Comparison of ENCODE assay signal across 15 cellular contexts in genomic region chr5:103132684-103133083, GRCh38. TPM values are rescaled to one million over a fixed set of nuclear protein-coding genes. Genes with fewer than 3 reads are reported as not detected.
A peak's percentile ranks its signal among the peaks of the same experiment; 100 is the strongest.
DNase-seq lines count a peak whose midpoint lies in the region; ATAC-seq and TF ChIP-seq lines count a peak whose summit lies in the region.
"Had no signal": no experiment of that assay in that cellular context is flagged by ENCODE, and none has a peak within 500 bp of the region (broad histone marks: within the 10 kb centered on the region; RNA-seq: fewer than 3 reads in every experiment).

No MANE protein-coding gene starts in this region.

- H3K36me3 Mint-ChIP-seq in natural killer cell, result no peaks in the 10 kb centered on the region
- H3K36me3 Mint-ChIP-seq in natural killer cell treated with Interleukin-12 subunit alpha and Interleukin-12 subunit beta and Interleukin-15 and Interleukin-18, amount 100 ng/mL, for 72 hours, result peaks cover 6% of the 10 kb centered on the region
- H3K36me3 Mint-ChIP-seq in activated naive CD8-positive, alpha-beta T cell treated with anti-CD3 and anti-CD28 coated beads for 36 hours, result peaks cover 15% of the 10 kb centered on the region

- ATAC-seq in natural killer cell (peak in 1 of 3 donors; percentile 39), left lobe of liver (peak; percentile 82)
- ATAC-seq in natural killer cell treated with Interleukin-12 subunit alpha and Interleukin-12 subunit beta and Interleukin-15 and Interleukin-18, amount 100 ng/mL, for 72 hours, result no peak
- ATAC-seq: PC-3 had no signal

- peak overlapping the region; percentile 20 to 37 for H3K27ac Mint-ChIP-seq in natural killer cell
- no peak overlapping the region for H3K27ac Mint-ChIP-seq in natural killer cell treated with Interleukin-12 subunit alpha and Interleukin-12 subunit beta and Interleukin-15 and Interleukin-18, amount 100 ng/mL, for 72 hours
- H3K27ac Mint-ChIP-seq in activated naive CD8-positive, alpha-beta T cell treated with anti-CD3 and anti-CD28 coated beads for 36 hours, result peak overlapping the region; percentile 69

- TF ChIP-seq CTCF in natural killer cell (IDR thresholded peaks at IDR 0.05), result no peak

- no peaks in the 10 kb centered on the region for H3K27me3 Mint-ChIP-seq in natural killer cell (ENCODE audit: low read depth in 2 of 2)
- H3K27me3 Mint-ChIP-seq in natural killer cell treated with Interleukin-12 subunit alpha and Interleukin-12 subunit beta and Interleukin-15 and Interleukin-18, amount 100 ng/mL, for 72 hours, result no peaks in the 10 kb centered on the region
- no peaks in the 10 kb centered on the region for H3K27me3 Mint-ChIP-seq in activated naive CD8-positive, alpha-beta T cell treated with anti-CD3 and anti-CD28 coated beads for 36 hours

- DNase-seq in natural killer cell (no peak), left lobe of liver (ENCODE audit: low spot score) (no peak), NCI-H748 (lab: John Stamatoyannopoulos, UW; ENCODE audit: unreplicated experiment) (no peak), NCI-H2171 (lab: John Stamatoyannopoulos, UW) (no peak), NCI-H2196 treated with DMSO at 0.1 percent for 48 hours (lab: John Stamatoyannopoulos, UW; ENCODE audit: unreplicated experiment) (no peak)
- DNase-seq in natural killer cell treated with Interleukin-12 subunit alpha and Interleukin-12 subunit beta and Interleukin-15 and Interleukin-18, amount 100 ng/mL, for 72 hours (ENCODE audit: low spot score), result no peak
- DNase-seq in activated naive CD8-positive, alpha-beta T cell treated with anti-CD3 and anti-CD28 coated beads for 36 hours, result no peak
- DNase-seq: ACHN, AML-193, MV-4-11, NCI-H1417, NCI-H187 treated with DMSO at 0.1 percent for 48 hours, NCI-H774, PC-3 had no signal

- H3K4me1 Mint-ChIP-seq in natural killer cell, result peaks cover 14% of the 10 kb centered on the region in 2 donors
- peaks cover 3 to 7% of the 10 kb centered on the region in 2 donors for H3K4me1 Mint-ChIP-seq in natural killer cell treated with Interleukin-12 subunit alpha and Interleukin-12 subunit beta and Interleukin-15 and Interleukin-18, amount 100 ng/mL, for 72 hours (ENCODE audit: low read depth in 2 of 2)
- peaks cover 22% of the 10 kb centered on the region for H3K4me1 Mint-ChIP-seq in activated naive CD8-positive, alpha-beta T cell treated with anti-CD3 and anti-CD28 coated beads for 36 hours

- no peaks in the 10 kb centered on the region for H3K9me3 Mint-ChIP-seq in natural killer cell
- no peaks in the 10 kb centered on the region for H3K9me3 Mint-ChIP-seq in natural killer cell treated with Interleukin-12 subunit alpha and Interleukin-12 subunit beta and Interleukin-15 and Interleukin-18, amount 100 ng/mL, for 72 hours
- no peaks in the 10 kb centered on the region for H3K9me3 Mint-ChIP-seq in activated naive CD8-positive, alpha-beta T cell treated with anti-CD3 and anti-CD28 coated beads for 36 hours
- H3K9me3 Mint-ChIP-seq: CD14-positive monocyte had no signal

- no peak overlapping the region for H3K4me3 Mint-ChIP-seq in natural killer cell
- no peak overlapping the region for H3K4me3 Mint-ChIP-seq in natural killer cell treated with Interleukin-12 subunit alpha and Interleukin-12 subunit beta and Interleukin-15 and Interleukin-18, amount 100 ng/mL, for 72 hours
- H3K4me3 Mint-ChIP-seq in activated naive CD8-positive, alpha-beta T cell treated with anti-CD3 and anti-CD28 coated beads for 36 hours, result no peak overlapping the region
- H3K4me3 Mint-ChIP-seq: CD14-positive monocyte had no signal

- intact Hi-C loops in natural killer cell (cut with micrococcal nuclease), result loop anchor here (10.0 kb wide), 1 partner anchor 68 kb away; no protein-coding TSS in a partner anchor

RNA-seq across cellular contexts. Expression of gene PPIP5K2, which starts 12.6 kb away (rescaled TPM):
- total RNA-seq in natural killer cell (10 to 100 TPM; 71.4 to 85.3 (median 72.8) TPM), left lobe of liver (24.0 TPM)
- total RNA-seq in natural killer cell treated with Interleukin-12 subunit alpha and Interleukin-12 subunit beta and Interleukin-15 and Interleukin-18, amount 100 ng/mL, for 72 hours, result 10 to 100 TPM; 63.5 to 70.6 TPM
- total RNA-seq in activated naive CD8-positive, alpha-beta T cell treated with anti-CD3 and anti-CD28 coated beads for 36 hours, result 10 to 100 TPM; 77.8 to 84.0 TPM

RNA-seq across cellular contexts. Expression of gene GIN1, which starts 12.7 kb away (rescaled TPM):
- 1 to 10 TPM; 3.3 to 3.6 (median 3.4) TPM for total RNA-seq in natural killer cell
- 1 to 10 TPM; 6.4 to 8.4 TPM for total RNA-seq in natural killer cell treated with Interleukin-12 subunit alpha and Interleukin-12 subunit beta and Interleukin-15 and Interleukin-18, amount 100 ng/mL, for 72 hours
- 1 to 10 TPM; 7.5 to 8.5 TPM for total RNA-seq in activated naive CD8-positive, alpha-beta T cell treated with anti-CD3 and anti-CD28 coated beads for 36 hours
- 6.4 TPM for total RNA-seq in left lobe of liver

Comparison
In these comparisons a context has a peak if more than half of its experiments do, and no peak if none do; other contexts are left out.
1. H3K27ac Mint-ChIP-seq: peak in natural killer cell (2 of 2) and activated naive CD8-positive, alpha-beta T cell treated with anti-CD3 and anti-CD28 coated beads for 36 hours (single experiment); none in natural killer cell treated with Interleukin-12 subunit alpha and Interleukin-12 subunit beta and Interleukin-15 and Interleukin-18, amount 100 ng/mL, for 72 hours (0 of 2).